1 cellular context compared by ENCODE assay signal in genomic region chr6:107098436-107099307, GRCh38.
TF ChIP-seq lines count a peak whose summit lies in the region.

No MANE protein-coding gene starts in this region.

TF ChIP-seq in GM23338, 12 proteins besides CTCF, POLR2A, EP300 and RAD21 (continued from another document):
- no peak for TF ChIP-seq ZNF462 (CRISPR knock-in tag; IDR thresholded peaks at IDR 0.05)
- TF ChIP-seq ETS1 (IDR thresholded peaks at IDR 0.05) = no peak
- TF ChIP-seq ZNF331 (CRISPR knock-in tag; IDR thresholded peaks at IDR 0.05; ENCODE audit: low read depth) = no peak
- TF ChIP-seq EZH2phosphoT487 (IDR thresholded peaks at IDR 0.05; ENCODE audit: unreplicated experiment) = no peak
- no peak for TF ChIP-seq CREB1 (CRISPR knock-in tag; IDR thresholded peaks at IDR 0.05; ENCODE audit: low read depth)
- TF ChIP-seq STAT1 (IDR thresholded peaks at IDR 0.05; ENCODE audit: unreplicated experiment) = no peak
- TF ChIP-seq REST (IDR thresholded peaks at IDR 0.05; ENCODE audit: unreplicated experiment) = no peak
- no peak for TF ChIP-seq EZH2 (IDR thresholded peaks at IDR 0.05; ENCODE audit: low read depth, unreplicated experiment)
- no peak for TF ChIP-seq NANOG (IDR thresholded peaks at IDR 0.05; ENCODE audit: borderline replicate concordance)
